In the genomic region with DNA sequence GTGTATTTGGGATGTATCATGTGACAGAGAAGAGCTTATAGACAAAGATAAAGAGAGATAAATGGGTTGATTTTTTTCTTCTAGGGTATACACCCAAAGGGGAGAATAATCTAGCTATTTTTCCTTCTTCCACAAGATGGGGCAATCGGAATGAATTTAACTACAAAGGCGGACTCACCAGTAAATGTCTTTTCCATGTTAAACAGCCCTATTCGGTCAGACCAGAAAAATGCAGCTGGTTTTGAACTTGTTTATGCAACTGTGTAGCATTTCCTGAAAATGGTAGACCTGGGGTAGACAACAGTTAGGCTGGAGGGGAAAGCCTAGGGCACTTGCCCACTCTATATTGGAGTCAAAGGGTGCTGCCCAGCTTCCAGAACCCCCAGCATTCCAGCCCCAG, we compare ENCODE assay signal across 10 cellular contexts.
A peak's percentile ranks its signal among the peaks of the same experiment; 100 is the strongest.
DNase-seq lines count a peak whose midpoint lies in the region; ATAC-seq, FAIRE-seq and TF ChIP-seq lines count a peak whose summit lies in the region.
"Had no signal": no experiment of that assay in that cellular context is flagged by ENCODE, and none has a peak within 500 bp of the region (broad histone marks: within the 10 kb centered on the region; RNA-seq: fewer than 3 reads in every experiment).

No MANE protein-coding gene starts in this region.

- H3K27me3 ChIP-seq in GM23338 (ENCODE audit: insufficient read depth), result no peaks in the 10 kb centered on the region
- H3K27me3 ChIP-seq in vagina, result no peaks in the 10 kb centered on the region

- no peak for TF ChIP-seq POLR2A in vagina (IDR thresholded peaks at IDR 0.05)

- peak; percentile 81 for ATAC-seq in GM23338
- ATAC-seq in stimulated activated effector memory CD8-positive, alpha-beta T cell treated with anti-CD3 and anti-CD28 coated beads, Interleukin-12 subunit alpha, Interleukin-12 subunit beta, amount 100 ng/mL, for 72 hours, result no peak
- ATAC-seq: stimulated activated naive B cell treated with anti-CD40 and anti-IgM and Interleukin-4, amounts not matched to agents 10 μg/mL and 1 μg/mL and 100 μg/mL, for 72 hours had no signal

- peak overlapping the region; percentile 39; the same call in 1 of the 2 replicates for H2AFZ ChIP-seq in GM23338

- H3K4me3 ChIP-seq in GM23338 (no peak overlapping the region), vagina (no peak overlapping the region)

- H3K4me1 Mint-ChIP-seq in GM23338, result no peaks in the 10 kb centered on the region
- H3K4me1 Mint-ChIP-seq in stimulated activated effector memory CD8-positive, alpha-beta T cell treated with anti-CD3 and anti-CD28 coated beads, Interleukin-12 subunit alpha, Interleukin-12 subunit beta, amount 100 ng/mL, for 72 hours, result no peaks in the 10 kb centered on the region
- H3K4me1 Mint-ChIP-seq in activated CD4-positive, alpha-beta T cell treated with anti-CD3 and anti-CD28 coated beads, Interleukin-2, amount 10 ng/mL, durations not matched to agents 24 days and 14 days, result no peaks in the 10 kb centered on the region
- H3K4me1 Mint-ChIP-seq: stimulated activated naive B cell treated with anti-CD40 and anti-IgM and Interleukin-4, amounts not matched to agents 10 μg/mL and 1 μg/mL and 100 μg/mL, for 72 hours had no signal

- H3K27ac ChIP-seq in GM23338 (ENCODE audit: low read depth) (no peak overlapping the region), vagina (no peak overlapping the region)

- peak; percentile 62 to 68 for TF ChIP-seq CTCF in GM23338 (conservative IDR thresholded peaks at IDR 0.05; ENCODE audit: low read depth in 2 of 2)
- peak in 1 of 3 experiments; percentile 23 for TF ChIP-seq CTCF in vagina (IDR thresholded peaks at IDR 0.05)

- no peaks in the 10 kb centered on the region for H3K9me3 ChIP-seq in vagina

- no peaks in the 10 kb centered on the region for H3K9me2 ChIP-seq in GM23338 (ENCODE audit: insufficient read depth)

- intact Hi-C loops in vagina (cut with DNase I), result no loop called here
- intact Hi-C loops in activated CD4-positive, alpha-beta T cell treated with anti-CD3 and anti-CD28 coated beads, Interleukin-2, amount 10 ng/mL, durations not matched to agents 24 days and 14 days (cut with micrococcal nuclease), result no loop called here

- FAIRE-seq in endometrium (lab: Jason Lieb, UNC), result peak; percentile 26
- FAIRE-seq: GM19239 had no signal

- peaks cover 7% of the 10 kb centered on the region for H3K9me3 Mint-ChIP-seq in GM23338
- peaks cover 15% of the 10 kb centered on the region for H3K9me3 Mint-ChIP-seq in stimulated activated effector memory CD8-positive, alpha-beta T cell treated with anti-CD3 and anti-CD28 coated beads, Interleukin-12 subunit alpha, Interleukin-12 subunit beta, amount 100 ng/mL, for 72 hours
- no peaks in the 10 kb centered on the region for H3K9me3 Mint-ChIP-seq in activated CD4-positive, alpha-beta T cell treated with anti-CD3 and anti-CD28 coated beads, Interleukin-2, amount 10 ng/mL, durations not matched to agents 24 days and 14 days

- H3K79me2 ChIP-seq in GM23338 (replicated peaks; ENCODE audit: insufficient read depth), result no peaks in the 10 kb centered on the region

- H4K20me1 ChIP-seq in GM23338 (replicated peaks; ENCODE audit: insufficient read depth), result no peaks in the 10 kb centered on the region

- no peaks in the 10 kb centered on the region for H3F3A ChIP-seq in GM23338 (replicated peaks; ENCODE audit: low read depth)

- no peaks in the 10 kb centered on the region for H3K4me1 ChIP-seq in GM23338 (ENCODE audit: insufficient read depth)
- H3K4me1 ChIP-seq in vagina, result no peaks in the 10 kb centered on the region

- no peaks in the 10 kb centered on the region for H3K36me3 Mint-ChIP-seq in GM23338 (ENCODE audit: low read depth)
- no peaks in the 10 kb centered on the region for H3K36me3 Mint-ChIP-seq in stimulated activated effector memory CD8-positive, alpha-beta T cell treated with anti-CD3 and anti-CD28 coated beads, Interleukin-12 subunit alpha, Interleukin-12 subunit beta, amount 100 ng/mL, for 72 hours
- H3K36me3 Mint-ChIP-seq in activated CD4-positive, alpha-beta T cell treated with anti-CD3 and anti-CD28 coated beads, Interleukin-2, amount 10 ng/mL, durations not matched to agents 24 days and 14 days (ENCODE audit: low read depth), result no peaks in the 10 kb centered on the region
- H3K36me3 Mint-ChIP-seq: stimulated activated naive B cell treated with anti-CD40 and anti-IgM and Interleukin-4, amounts not matched to agents 10 μg/mL and 1 μg/mL and 100 μg/mL, for 72 hours had no signal

- no peak overlapping the region for H3K27ac Mint-ChIP-seq in GM23338
- no peak overlapping the region for H3K27ac Mint-ChIP-seq in stimulated activated effector memory CD8-positive, alpha-beta T cell treated with anti-CD3 and anti-CD28 coated beads, Interleukin-12 subunit alpha, Interleukin-12 subunit beta, amount 100 ng/mL, for 72 hours
- H3K27ac Mint-ChIP-seq in activated CD4-positive, alpha-beta T cell treated with anti-CD3 and anti-CD28 coated beads, Interleukin-2, amount 10 ng/mL, durations not matched to agents 24 days and 14 days, result no peak overlapping the region
- H3K27ac Mint-ChIP-seq: stimulated activated naive B cell treated with anti-CD40 and anti-IgM and Interleukin-4, amounts not matched to agents 10 μg/mL and 1 μg/mL and 100 μg/mL, for 72 hours had no signal

- H3K4me3 Mint-ChIP-seq in GM23338, result no peak overlapping the region
- no peak overlapping the region for H3K4me3 Mint-ChIP-seq in stimulated activated effector memory CD8-positive, alpha-beta T cell treated with anti-CD3 and anti-CD28 coated beads, Interleukin-12 subunit alpha, Interleukin-12 subunit beta, amount 100 ng/mL, for 72 hours
- no peak overlapping the region for H3K4me3 Mint-ChIP-seq in activated CD4-positive, alpha-beta T cell treated with anti-CD3 and anti-CD28 coated beads, Interleukin-2, amount 10 ng/mL, durations not matched to agents 24 days and 14 days
- H3K4me3 Mint-ChIP-seq: stimulated activated naive B cell treated with anti-CD40 and anti-IgM and Interleukin-4, amounts not matched to agents 10 μg/mL and 1 μg/mL and 100 μg/mL, for 72 hours had no signal

- DNase-seq in GM23338 (ENCODE audit: low spot score) (peak; percentile 80), NCI-H446 (lab: John Stamatoyannopoulos, UW) (peak; percentile 30 to 60), pons (ENCODE audit: low spot score) (peak; percentile 86), vagina (ENCODE audit: extremely low spot score in 2 of 2) (no peak), 8988T (no peak)
- no peak for DNase-seq in stimulated activated effector memory CD8-positive, alpha-beta T cell treated with anti-CD3 and anti-CD28 coated beads, Interleukin-12 subunit alpha, Interleukin-12 subunit beta, amount 100 ng/mL, for 72 hours (ENCODE audit: low spot score in 2 of 2)
- no peak for DNase-seq in activated CD4-positive, alpha-beta T cell treated with anti-CD3 and anti-CD28 coated beads, Interleukin-2, amount 10 ng/mL, durations not matched to agents 24 days and 14 days
- DNase-seq: stimulated activated naive B cell treated with anti-CD40 and anti-IgM and Interleukin-4, amounts not matched to agents 10 μg/mL and 1 μg/mL and 100 μg/mL, for 72 hours had no signal

- H3K36me3 ChIP-seq in GM23338 (ENCODE audit: insufficient read depth), result no peaks in the 10 kb centered on the region
- no peaks in the 10 kb centered on the region for H3K36me3 ChIP-seq in vagina

- no peaks in the 10 kb centered on the region for H3K27me3 Mint-ChIP-seq in GM23338 (ENCODE audit: insufficient read depth, low read depth, poor library complexity)
- no peaks in the 10 kb centered on the region for H3K27me3 Mint-ChIP-seq in activated CD4-positive, alpha-beta T cell treated with anti-CD3 and anti-CD28 coated beads, Interleukin-2, amount 10 ng/mL, durations not matched to agents 24 days and 14 days

- no peak overlapping the region for H3K4me2 ChIP-seq in GM23338

TF ChIP-seq in GM23338, 12 proteins besides CTCF, POLR2A, EP300 and RAD21 (continues in another document):
- TF ChIP-seq, protein P1, sequence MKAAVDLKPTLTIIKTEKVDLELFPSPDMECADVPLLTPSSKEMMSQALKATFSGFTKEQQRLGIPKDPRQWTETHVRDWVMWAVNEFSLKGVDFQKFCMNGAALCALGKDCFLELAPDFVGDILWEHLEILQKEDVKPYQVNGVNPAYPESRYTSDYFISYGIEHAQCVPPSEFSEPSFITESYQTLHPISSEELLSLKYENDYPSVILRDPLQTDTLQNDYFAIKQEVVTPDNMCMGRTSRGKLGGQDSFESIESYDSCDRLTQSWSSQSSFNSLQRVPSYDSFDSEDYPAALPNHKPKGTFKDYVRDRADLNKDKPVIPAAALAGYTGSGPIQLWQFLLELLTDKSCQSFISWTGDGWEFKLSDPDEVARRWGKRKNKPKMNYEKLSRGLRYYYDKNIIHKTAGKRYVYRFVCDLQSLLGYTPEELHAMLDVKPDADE (IDR thresholded peaks at IDR 0.05), result no peak
- TF ChIP-seq EZH2 (IDR thresholded peaks at IDR 0.05; ENCODE audit: low read depth, unreplicated experiment) (no peak), ZNF114 (CRISPR knock-in tag; IDR thresholded peaks at IDR 0.05) (no peak), STAT1 (IDR thresholded peaks at IDR 0.05; ENCODE audit: unreplicated experiment) (no peak)
- TF ChIP-seq, protein P2, sequence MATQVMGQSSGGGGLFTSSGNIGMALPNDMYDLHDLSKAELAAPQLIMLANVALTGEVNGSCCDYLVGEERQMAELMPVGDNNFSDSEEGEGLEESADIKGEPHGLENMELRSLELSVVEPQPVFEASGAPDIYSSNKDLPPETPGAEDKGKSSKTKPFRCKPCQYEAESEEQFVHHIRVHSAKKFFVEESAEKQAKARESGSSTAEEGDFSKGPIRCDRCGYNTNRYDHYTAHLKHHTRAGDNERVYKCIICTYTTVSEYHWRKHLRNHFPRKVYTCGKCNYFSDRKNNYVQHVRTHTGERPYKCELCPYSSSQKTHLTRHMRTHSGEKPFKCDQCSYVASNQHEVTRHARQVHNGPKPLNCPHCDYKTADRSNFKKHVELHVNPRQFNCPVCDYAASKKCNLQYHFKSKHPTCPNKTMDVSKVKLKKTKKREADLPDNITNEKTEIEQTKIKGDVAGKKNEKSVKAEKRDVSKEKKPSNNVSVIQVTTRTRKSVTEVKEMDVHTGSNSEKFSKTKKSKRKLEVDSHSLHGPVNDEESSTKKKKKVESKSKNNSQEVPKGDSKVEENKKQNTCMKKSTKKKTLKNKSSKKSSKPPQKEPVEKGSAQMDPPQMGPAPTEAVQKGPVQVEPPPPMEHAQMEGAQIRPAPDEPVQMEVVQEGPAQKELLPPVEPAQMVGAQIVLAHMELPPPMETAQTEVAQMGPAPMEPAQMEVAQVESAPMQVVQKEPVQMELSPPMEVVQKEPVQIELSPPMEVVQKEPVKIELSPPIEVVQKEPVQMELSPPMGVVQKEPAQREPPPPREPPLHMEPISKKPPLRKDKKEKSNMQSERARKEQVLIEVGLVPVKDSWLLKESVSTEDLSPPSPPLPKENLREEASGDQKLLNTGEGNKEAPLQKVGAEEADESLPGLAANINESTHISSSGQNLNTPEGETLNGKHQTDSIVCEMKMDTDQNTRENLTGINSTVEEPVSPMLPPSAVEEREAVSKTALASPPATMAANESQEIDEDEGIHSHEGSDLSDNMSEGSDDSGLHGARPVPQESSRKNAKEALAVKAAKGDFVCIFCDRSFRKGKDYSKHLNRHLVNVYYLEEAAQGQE (IDR thresholded peaks at IDR 0.05; ENCODE audit: unreplicated experiment), result no peak

Comparison
In these comparisons a context has a peak if more than half of its experiments do, and no peak if none do; other contexts are left out.
1. DNase-seq: peak in GM23338 (single experiment), NCI-H446 (2 of 2) and pons (single experiment); none in vagina (0 of 2), stimulated activated effector memory CD8-positive, alpha-beta T cell treated with anti-CD3 and anti-CD28 coated beads, Interleukin-12 subunit alpha, Interleukin-12 subunit beta, amount 100 ng/mL, for 72 hours (0 of 2), activated CD4-positive, alpha-beta T cell treated with anti-CD3 and anti-CD28 coated beads, Interleukin-2, amount 10 ng/mL, durations not matched to agents 24 days and 14 days (single experiment) and 8988T (single experiment).